Comparison of ENCODE assay signal across 18 cellular contexts in genomic region chr12:11805680-11806079, GRCh38.
DNase-seq lines count a peak whose midpoint lies in the region; ATAC-seq and TF ChIP-seq lines count a peak whose summit lies in the region.
"Had no signal": no experiment of that assay in that cellular context is flagged by ENCODE, and none has a peak within 500 bp of the region (broad histone marks: within the 10 kb centered on the region; RNA-seq: fewer than 3 reads in every experiment).

No MANE protein-coding gene starts in this region.

- peak overlapping the region; percentile 4 to 83 (median 65) for H3K27ac Mint-ChIP-seq in IgD-negative memory B cell
- H3K27ac Mint-ChIP-seq: activated naive CD8-positive, alpha-beta T cell treated with anti-CD3 and anti-CD28 coated beads, Interleukin-2, amount 10 ng/mL, durations not matched to agents 7 days and 5 days; brain; neural progenitor cell had no signal

- H3K4me1 ChIP-seq in PC-3 (ENCODE audit: insufficient read depth, low read length), result no peaks in the 10 kb centered on the region
- H3K4me1 ChIP-seq in mucosa of descending colon (ENCODE audit: low read depth), result peaks cover 10% of the 10 kb centered on the region
- H3K4me1 ChIP-seq: testis had no signal

- H3K9ac ChIP-seq in PC-3 (ENCODE audit: low read length), result no peak overlapping the region
- H3K9ac ChIP-seq: neural progenitor cell had no signal

- H3K4me3 Mint-ChIP-seq in IgD-negative memory B cell, result peak overlapping the region in 1 of 4 donors; percentile 56
- H3K4me3 Mint-ChIP-seq: activated naive CD8-positive, alpha-beta T cell treated with anti-CD3 and anti-CD28 coated beads, Interleukin-2, amount 10 ng/mL, durations not matched to agents 7 days and 5 days; brain; neural progenitor cell had no signal

- H3K27me3 ChIP-seq in PC-3 (ENCODE audit: low read length), result no peaks in the 10 kb centered on the region
- H3K27me3 ChIP-seq: neural progenitor cell, testis had no signal

- intact Hi-C loops in PC-3 (cut with micrococcal nuclease), result no loop called here
- intact Hi-C loops in mucosa of descending colon (cut with DNase I, micrococcal nuclease), result no loop called here

- no peak overlapping the region for H3K4me2 ChIP-seq in PC-3 (ENCODE audit: low read length)
- H3K4me2 ChIP-seq: neural progenitor cell had no signal

- no peaks in the 10 kb centered on the region for H3K27me3 Mint-ChIP-seq in IgD-negative memory B cell
- H3K27me3 Mint-ChIP-seq: activated naive CD8-positive, alpha-beta T cell treated with anti-CD3 and anti-CD28 coated beads, Interleukin-2, amount 10 ng/mL, durations not matched to agents 7 days and 5 days; brain had no signal

- CTCF ChIA-PET in PC-3 (lab: Charles Lee), result no interaction called here

- no peaks in the 10 kb centered on the region for H3K9me2 ChIP-seq in PC-3 (replicated peaks; ENCODE audit: low read length)

- no peaks in the 10 kb centered on the region for H4K20me1 ChIP-seq in PC-3 (ENCODE audit: low read length)

- TF ChIP-seq CTCF in PC-3 (conservative IDR thresholded peaks at IDR 0.05; ENCODE audit: low read depth, low read length), result no peak
- no peak for TF ChIP-seq CTCF in mucosa of descending colon (IDR thresholded peaks at IDR 0.05)

- H3K9me3 ChIP-seq in PC-3 (ENCODE audit: low read length) (no peaks in the 10 kb centered on the region), mucosa of descending colon (no peaks in the 10 kb centered on the region)
- H3K9me3 ChIP-seq: testis had no signal

- DNase-seq in NCI-H2029 (lab: John Stamatoyannopoulos, UW) (peak; percentile 69), NCI-H2029 treated with DMSO at 0.1 percent for 48 hours (lab: John Stamatoyannopoulos, UW) (no peak), PC-3 (peak; percentile 12), mucosa of descending colon (peak in 1 of 3 donors; percentile 55), NCI-H82 treated with DMSO at 0.1 percent for 48 hours (lab: John Stamatoyannopoulos, UW; ENCODE audit: unreplicated experiment) (no peak), NCI-H187 treated with DMSO at 0.1 percent for 48 hours (lab: John Stamatoyannopoulos, UW) (no peak)
- DNase-seq: 8988T; activated naive CD8-positive, alpha-beta T cell treated with anti-CD3 and anti-CD28 coated beads, Interleukin-2, amount 10 ng/mL, durations not matched to agents 7 days and 5 days; midbrain; NCI-H1092 treated with DMSO at 0.1 percent for 48 hours; stimulated activated CD4-positive, alpha-beta T cell treated with anti-CD3 and anti-CD28 coated beads, Interleukin-12 subunit alpha, Interleukin-12 subunit beta, amount 100 ng/mL, for 4 hours; T-helper 1 cell; testis had no signal

- peaks cover 46 to 59% (median 51%) of the 10 kb centered on the region in 3 donors for H3K4me1 Mint-ChIP-seq in IgD-negative memory B cell

- ATAC-seq in PC-3, result no peak
- peak; percentile 96 for ATAC-seq in mucosa of descending colon
- ATAC-seq in GM21737 (IDR thresholded peaks at IDR 0.05; ENCODE audit: unreplicated experiment), result no peak

- no peaks in the 10 kb centered on the region for H3F3A ChIP-seq in PC-3 (ENCODE audit: low read length, unreplicated experiment)

- POLR2A ChIA-PET in PC-3 (lab: Charles Lee; ENCODE audit: unreplicated experiment), result no interaction called here

- H3K27ac ChIP-seq in PC-3 (ENCODE audit: low read length), result peak overlapping the region; percentile 28; the same call in 1 of the 2 replicates
- H3K27ac ChIP-seq: neural progenitor cell, testis, VCaP had no signal

- peaks cover 2% of the 10 kb centered on the region for H3K36me3 Mint-ChIP-seq in IgD-negative memory B cell
- H3K36me3 Mint-ChIP-seq: brain had no signal

- H3K4me3 ChIP-seq in PC-3 (ENCODE audit: low read length) (no peak overlapping the region), mucosa of descending colon (no peak overlapping the region)
- H3K4me3 ChIP-seq: neural progenitor cell, testis had no signal

- H3K79me2 ChIP-seq in PC-3 (ENCODE audit: low read length), result no peaks in the 10 kb centered on the region

- no peaks in the 10 kb centered on the region for H3K9me3 Mint-ChIP-seq in IgD-negative memory B cell

- H2AFZ ChIP-seq in PC-3 (ENCODE audit: low read length), result no peak overlapping the region
- H2AFZ ChIP-seq: neural progenitor cell had no signal

- no TSS peak for BruUV-seq in PC-3 (replicated peaks; lab: Mats Ljungman, UMichigan)

- no peaks in the 10 kb centered on the region for H3K36me3 ChIP-seq in PC-3 (ENCODE audit: low read depth, low read length)
- H3K36me3 ChIP-seq in mucosa of descending colon (ENCODE audit: low read depth), result no peaks in the 10 kb centered on the region
- H3K36me3 ChIP-seq: neural progenitor cell had no signal

Comparison
In these comparisons a context has a peak if more than half of its experiments do, and no peak if none do; other contexts are left out.
1. DNase-seq: peak in NCI-H2029 (single experiment) and PC-3 (single experiment); none in NCI-H2029 treated with DMSO at 0.1 percent for 48 hours (single experiment), NCI-H82 treated with DMSO at 0.1 percent for 48 hours (single experiment) and NCI-H187 treated with DMSO at 0.1 percent for 48 hours (single experiment).